In genomic region chr12:110077769-110078168, GRCh38 we compare ENCODE assay signal across 21 cellular contexts. TPM values are rescaled to one million over a fixed set of nuclear protein-coding genes. Genes with fewer than 3 reads are reported as not detected.
A peak's percentile ranks its signal among the peaks of the same experiment; 100 is the strongest.
DNase-seq lines count a peak whose midpoint lies in the region; ATAC-seq and TF ChIP-seq lines count a peak whose summit lies in the region.
"Had no signal": no experiment of that assay in that cellular context is flagged by ENCODE, and none has a peak within 500 bp of the region (broad histone marks: within the 10 kb centered on the region; RNA-seq: fewer than 3 reads in every experiment).

No MANE protein-coding gene starts in this region.

- no peak overlapping the region for H3K4me3 ChIP-seq in naive thymus-derived CD4-positive, alpha-beta T cell (ENCODE audit: low read length)
- H3K4me3 ChIP-seq: GM12878, GM23248 had no signal

- H3K4me1 Mint-ChIP-seq in T-helper 2 cell treated with Interferon-gamma antibody and Interleukin-4, amounts not matched to agents 5 μg/mL and 100 μg/mL, for 36 hours (ENCODE audit: low read depth): peaks cover 61% of the 10 kb centered on the region
- H3K4me1 Mint-ChIP-seq in activated naive CD8-positive, alpha-beta T cell treated with anti-CD3 and anti-CD28 coated beads for 36 hours: peaks cover 30% of the 10 kb centered on the region
- peaks cover 29 to 66% (median 46%) of the 10 kb centered on the region in 7 donors for H3K4me1 Mint-ChIP-seq in naive thymus-derived CD4-positive, alpha-beta T cell
- peaks cover 3% of the 10 kb centered on the region; the same call in 1 of the 2 replicates for H3K4me1 Mint-ChIP-seq in WTC11

- no peak overlapping the region for H3K4me3 Mint-ChIP-seq in T-helper 2 cell treated with Interferon-gamma antibody and Interleukin-4, amounts not matched to agents 5 μg/mL and 100 μg/mL, for 36 hours
- no peak overlapping the region for H3K4me3 Mint-ChIP-seq in activated naive CD8-positive, alpha-beta T cell treated with anti-CD3 and anti-CD28 coated beads for 36 hours
- no peak overlapping the region for H3K4me3 Mint-ChIP-seq in naive thymus-derived CD4-positive, alpha-beta T cell
- no peak overlapping the region for H3K4me3 Mint-ChIP-seq in WTC11
- H3K4me3 Mint-ChIP-seq: CD8-positive, alpha-beta T cell had no signal

- no peak for ATAC-seq in naive thymus-derived CD4-positive, alpha-beta T cell
- ATAC-seq in WTC11 (no peak), GM18907 (IDR thresholded peaks at IDR 0.05; ENCODE audit: unreplicated experiment) (no peak)
- ATAC-seq: CD8-positive, alpha-beta T cell; GM12878 had no signal

- peaks cover 4% of the 10 kb centered on the region for H3K9me3 Mint-ChIP-seq in T-helper 2 cell treated with Interferon-gamma antibody and Interleukin-4, amounts not matched to agents 5 μg/mL and 100 μg/mL, for 36 hours
- peaks cover 7% of the 10 kb centered on the region for H3K9me3 Mint-ChIP-seq in activated naive CD8-positive, alpha-beta T cell treated with anti-CD3 and anti-CD28 coated beads for 36 hours
- peaks cover 0 to 5% (median 2%) of the 10 kb centered on the region in 11 donors for H3K9me3 Mint-ChIP-seq in naive thymus-derived CD4-positive, alpha-beta T cell
- H3K9me3 Mint-ChIP-seq in WTC11: peaks cover 3% of the 10 kb centered on the region

- POLR2A ChIA-PET in HEK293T (lab: Yijun Ruan, JAX): no interaction called here
- POLR2A ChIA-PET in naive thymus-derived CD4-positive, alpha-beta T cell (lab: Charles Lee): no interaction called here
- POLR2A ChIA-PET in WTC11 (lab: Charles Lee): no interaction called here

- no peaks in the 10 kb centered on the region for H3K9me3 ChIP-seq in naive thymus-derived CD4-positive, alpha-beta T cell (ENCODE audit: control insufficient read depth in 2 of 3, low read length in 3 of 3)
- H3K9me3 ChIP-seq: BE2C had no signal

- peak overlapping the region; percentile 70 for H3K27ac Mint-ChIP-seq in T-helper 2 cell treated with Interferon-gamma antibody and Interleukin-4, amounts not matched to agents 5 μg/mL and 100 μg/mL, for 36 hours
- peak overlapping the region; percentile 17 for H3K27ac Mint-ChIP-seq in activated naive CD8-positive, alpha-beta T cell treated with anti-CD3 and anti-CD28 coated beads for 36 hours
- H3K27ac Mint-ChIP-seq in naive thymus-derived CD4-positive, alpha-beta T cell: peak overlapping the region in 5 of 9 donors; percentile 3 to 46 (median 19)
- no peak overlapping the region for H3K27ac Mint-ChIP-seq in WTC11
- H3K27ac Mint-ChIP-seq: CD8-positive, alpha-beta T cell had no signal

- peaks cover 9 to 21% of the 10 kb centered on the region in 2 donors for H3K4me1 ChIP-seq in naive thymus-derived CD4-positive, alpha-beta T cell (ENCODE audit: control insufficient read depth in 2 of 2, insufficient read depth in 2 of 2, low read length in 2 of 2)

- DNase-seq in T-helper 2 cell treated with Interferon-gamma antibody and Interleukin-4, amounts not matched to agents 5 μg/mL and 100 μg/mL, for 36 hours (ENCODE audit: low spot score): no peak
- DNase-seq in T-helper 2 cell: no peak
- DNase-seq in HEK293T (ENCODE audit: extremely low spot score): no peak
- no peak for DNase-seq in activated naive CD8-positive, alpha-beta T cell treated with anti-CD3 and anti-CD28 coated beads for 36 hours
- DNase-seq in naive thymus-derived CD4-positive, alpha-beta T cell: no peak
- DNase-seq in WTC11 (ENCODE audit: low spot score): no peak
- DNase-seq in cortex of kidney (lab: John Stamatoyannopoulos, UW): no peak
- DNase-seq: BE2C; CD8-positive, alpha-beta T cell; DMS79 treated with DMSO at 0.1 percent for 48 hours; GM23248; HCEC 1CT; NCI-H1417 treated with DMSO at 0.1 percent for 48 hours; NCI-H1930; NCI-H446; NCI-H748 treated with DMSO at 0.1 percent for 48 hours; RPMI8226 had no signal

- no peak for TF ChIP-seq CTCF in WTC11 (IDR thresholded peaks at IDR 0.05)

- peaks cover 6% of the 10 kb centered on the region for H3K36me3 Mint-ChIP-seq in T-helper 2 cell treated with Interferon-gamma antibody and Interleukin-4, amounts not matched to agents 5 μg/mL and 100 μg/mL, for 36 hours (ENCODE audit: low read depth)
- H3K36me3 Mint-ChIP-seq in activated naive CD8-positive, alpha-beta T cell treated with anti-CD3 and anti-CD28 coated beads for 36 hours: peaks cover 8% of the 10 kb centered on the region
- H3K36me3 Mint-ChIP-seq in naive thymus-derived CD4-positive, alpha-beta T cell: peaks cover 0 to 15% (median 0%) of the 10 kb centered on the region in 5 donors
- no peaks in the 10 kb centered on the region for H3K36me3 Mint-ChIP-seq in WTC11
- H3K36me3 Mint-ChIP-seq: CD8-positive, alpha-beta T cell had no signal

- H3K36me3 ChIP-seq in naive thymus-derived CD4-positive, alpha-beta T cell (ENCODE audit: control insufficient read depth in 2 of 3, insufficient read depth in 3 of 3, low read length in 3 of 3): no peaks in the 10 kb centered on the region
- H3K36me3 ChIP-seq: BE2C had no signal

- no peaks in the 10 kb centered on the region for H3K27me3 ChIP-seq in naive thymus-derived CD4-positive, alpha-beta T cell (ENCODE audit: control insufficient read depth in 2 of 2, insufficient read depth in 2 of 2, low read length in 2 of 2)
- H3K27me3 ChIP-seq: BE2C had no signal

- no peaks in the 10 kb centered on the region for H3K27me3 Mint-ChIP-seq in T-helper 2 cell treated with Interferon-gamma antibody and Interleukin-4, amounts not matched to agents 5 μg/mL and 100 μg/mL, for 36 hours (ENCODE audit: low read depth)
- no peaks in the 10 kb centered on the region for H3K27me3 Mint-ChIP-seq in activated naive CD8-positive, alpha-beta T cell treated with anti-CD3 and anti-CD28 coated beads for 36 hours
- H3K27me3 Mint-ChIP-seq in naive thymus-derived CD4-positive, alpha-beta T cell: no peaks in the 10 kb centered on the region
- no peaks in the 10 kb centered on the region; the same call in none of the 2 replicates for H3K27me3 Mint-ChIP-seq in WTC11 (ENCODE audit: low read depth)

- intact Hi-C loops in naive thymus-derived CD4-positive, alpha-beta T cell (cut with micrococcal nuclease): loop anchor here (2.0 to 10.0 kb wide), 3 partner anchors 40 to 327 kb away; partner anchors contain the start of genes ANAPC7 (in 1 of the 2) and IFT81 (in 1 of the 2)

- CTCF ChIA-PET in HEK293T (lab: Yijun Ruan, JAX): no interaction called here
- CTCF ChIA-PET in naive thymus-derived CD4-positive, alpha-beta T cell (lab: Charles Lee): interaction anchor here (0.6 kb wide), 1 partner anchor 16 kb away, joined by 4 read pairs; no protein-coding TSS in a partner anchor
- CTCF ChIA-PET in WTC11 (lab: Charles Lee): interaction anchor here (0.6 kb wide), 1 partner anchor 147 kb away, joined by 3 read pairs; no protein-coding TSS in a partner anchor

- no peak overlapping the region for H3K27ac ChIP-seq in naive thymus-derived CD4-positive, alpha-beta T cell (ENCODE audit: low read depth, low read length)
- H3K27ac ChIP-seq: 22Rv1, GM23248, HL-60 had no signal

TF ChIP-seq in HEK293T, 16 proteins besides CTCF, POLR2A, EP300 and RAD21:
- no peak for TF ChIP-seq ELF4 (IDR thresholded peaks at IDR 0.05)
- TF ChIP-seq ZNF384 (IDR thresholded peaks at IDR 0.05): peak; percentile 56; the same call in 1 of the 2 replicates

TF ChIP-seq in WTC11, 78 proteins besides CTCF, POLR2A, EP300 and RAD21:
- TF ChIP-seq ERG (CRISPR knock-in tag; IDR thresholded peaks at IDR 0.05): no peak

RNA-seq across cellular contexts. Expression of gene C12orf76, which starts 29.4 kb away (rescaled TPM):
- total RNA-seq in activated naive CD8-positive, alpha-beta T cell treated with anti-CD3 and anti-CD28 coated beads for 36 hours: 1 to 10 TPM; 6.6 to 7.3 TPM
- total RNA-seq in naive thymus-derived CD4-positive, alpha-beta T cell: 10 to 100 TPM; 14.6 to 28.7 (median 27.8) TPM
- polyA plus RNA-seq in naive thymus-derived CD4-positive, alpha-beta T cell: 10 to 100 TPM; 14.3 to 21.0 TPM
- 17.6 to 18.6 TPM (median 18.3 TPM) in 3 replicates for total RNA-seq in WTC11 (2021)

RNA-seq across cellular contexts. Expression of gene IFT81, which starts 46.4 kb away (rescaled TPM):
- 1 to 10 TPM; 3.1 to 3.4 TPM for total RNA-seq in activated naive CD8-positive, alpha-beta T cell treated with anti-CD3 and anti-CD28 coated beads for 36 hours
- 1 to 10 TPM in 4 of 5 experiments, under 1 TPM in 1; 0.66 to 1.3 (median 1.3) TPM for total RNA-seq in naive thymus-derived CD4-positive, alpha-beta T cell
- polyA plus RNA-seq in naive thymus-derived CD4-positive, alpha-beta T cell: under 1 TPM; 0.72 to 0.99 TPM
- 9.3 to 10.5 TPM (median 10.4 TPM) in 3 replicates for total RNA-seq in WTC11 (2021)
